8 cellular contexts compared by ENCODE assay signal in the genomic region with DNA sequence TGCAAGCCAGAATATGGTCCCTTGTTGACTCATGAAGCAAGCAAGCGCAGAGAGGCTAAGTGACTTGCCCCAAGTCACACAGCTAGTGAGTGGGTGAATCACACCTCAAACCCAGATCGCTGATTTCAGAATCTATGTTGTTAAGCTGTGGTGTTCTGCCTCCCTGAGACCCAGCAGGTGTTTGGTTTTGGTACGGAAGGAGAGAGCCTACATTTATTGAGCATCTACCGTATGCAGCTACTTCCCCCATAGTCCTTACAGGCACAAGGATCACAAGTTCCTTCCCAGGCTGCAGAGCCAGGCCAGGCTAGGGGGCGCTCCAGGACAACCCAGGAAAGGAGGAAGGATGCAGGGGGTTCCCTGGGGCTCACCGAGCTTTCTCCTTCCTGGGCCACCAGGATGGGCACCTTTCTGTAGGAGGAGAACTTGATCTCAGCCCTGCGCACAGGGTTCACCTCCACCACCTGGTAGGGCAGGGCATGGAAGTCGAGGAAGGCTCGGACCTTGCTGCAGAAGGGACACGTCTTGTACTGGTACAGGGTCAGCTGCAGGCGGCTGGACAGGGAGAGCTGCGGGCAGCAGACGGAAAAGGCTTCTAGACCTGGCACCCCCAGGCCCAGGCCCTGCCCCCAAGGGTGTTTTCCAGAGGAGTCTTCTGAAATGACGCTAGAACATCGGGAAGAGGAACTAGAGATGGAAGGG. TPM values are rescaled to one million over a fixed set of nuclear protein-coding genes. Genes with fewer than 3 reads are reported as not detected.
A peak's percentile ranks its signal among the peaks of the same experiment; 100 is the strongest.
DNase-seq lines count a peak whose midpoint lies in the region; ATAC-seq and TF ChIP-seq lines count a peak whose summit lies in the region.

No MANE protein-coding gene starts in this region.

- H3K36me3 Mint-ChIP-seq in natural killer cell treated with Interleukin-12 subunit alpha and Interleukin-12 subunit beta and Interleukin-15 and Interleukin-18, amount 100 ng/mL, for 72 hours = no peaks in the 10 kb centered on the region

- H3K9me3 Mint-ChIP-seq in natural killer cell treated with Interleukin-12 subunit alpha and Interleukin-12 subunit beta and Interleukin-15 and Interleukin-18, amount 100 ng/mL, for 72 hours = no peaks in the 10 kb centered on the region

- H3K4me3 ChIP-seq in WI38 (ENCODE audit: low read depth, low read length) = no peak overlapping the region

- TF ChIP-seq CTCF in WI38 (IDR thresholded peaks at IDR 0.05; ENCODE audit: low read depth, low read length) = peak; percentile 61

- H3K4me3 Mint-ChIP-seq in natural killer cell treated with Interleukin-12 subunit alpha and Interleukin-12 subunit beta and Interleukin-15 and Interleukin-18, amount 100 ng/mL, for 72 hours = peak overlapping the region; percentile 35

- H3K4me1 Mint-ChIP-seq in natural killer cell treated with Interleukin-12 subunit alpha and Interleukin-12 subunit beta and Interleukin-15 and Interleukin-18, amount 100 ng/mL, for 72 hours (ENCODE audit: low read depth in 2 of 2) = peaks cover 25 to 26% of the 10 kb centered on the region in 2 donors

- DNase-seq in Daoy (ENCODE audit: low read depth) (peak; percentile 80), LoVo (ENCODE audit: low spot score) (peak; percentile 35), erythroblast (lab: John Stamatoyannopoulos, UW) (peak; percentile 61 to 75), mucosa of gallbladder (ENCODE audit: low spot score) (no peak), DMS153 (lab: John Stamatoyannopoulos, UW) (no peak)
- no peak for DNase-seq in natural killer cell treated with Interleukin-12 subunit alpha and Interleukin-12 subunit beta and Interleukin-15 and Interleukin-18, amount 100 ng/mL, for 72 hours (ENCODE audit: low spot score)

- no peak for TF ChIP-seq POLR2A in erythroblast (IDR thresholded peaks at IDR 0.05; ENCODE audit: low read length)

- H3K27me3 Mint-ChIP-seq in natural killer cell treated with Interleukin-12 subunit alpha and Interleukin-12 subunit beta and Interleukin-15 and Interleukin-18, amount 100 ng/mL, for 72 hours = no peaks in the 10 kb centered on the region

- ATAC-seq in natural killer cell treated with Interleukin-12 subunit alpha and Interleukin-12 subunit beta and Interleukin-15 and Interleukin-18, amount 100 ng/mL, for 72 hours = no peak
- ATAC-seq in HG02840 (IDR thresholded peaks at IDR 0.05; ENCODE audit: low FRiP score, unreplicated experiment) = no peak

- peak overlapping the region in 1 of 2 donors; percentile 62 for H3K27ac Mint-ChIP-seq in natural killer cell treated with Interleukin-12 subunit alpha and Interleukin-12 subunit beta and Interleukin-15 and Interleukin-18, amount 100 ng/mL, for 72 hours

RNA-seq across cellular contexts. Expression of gene PTGES2, which starts 2.5 kb away (rescaled TPM):
- total RNA-seq in Daoy (2014; rRNA removed; shearing (Covaris generic)) = 109 and 136 TPM in 2 replicates
- 100 to 1,000 TPM in 1 of 2 donors, 10 to 100 TPM in 1; 56.8 to 110 TPM for total RNA-seq in natural killer cell treated with Interleukin-12 subunit alpha and Interleukin-12 subunit beta and Interleukin-15 and Interleukin-18, amount 100 ng/mL, for 72 hours
- 61.5 TPM for total RNA-seq in mucosa of gallbladder

RNA-seq across cellular contexts. Expression of gene LCN2, which starts 24.2 kb away (rescaled TPM):
- total RNA-seq in Daoy (2014; rRNA removed; shearing (Covaris generic)) = not detected in 2 replicates
- total RNA-seq in natural killer cell treated with Interleukin-12 subunit alpha and Interleukin-12 subunit beta and Interleukin-15 and Interleukin-18, amount 100 ng/mL, for 72 hours = not detected
- total RNA-seq in mucosa of gallbladder = 85.5 TPM

RNA-seq across cellular contexts. Expression of gene BBLN, which starts 35.0 kb away (rescaled TPM):
- total RNA-seq in Daoy (2014; rRNA removed; shearing (Covaris generic)) = 121 and 122 TPM in 2 replicates
- total RNA-seq in natural killer cell treated with Interleukin-12 subunit alpha and Interleukin-12 subunit beta and Interleukin-15 and Interleukin-18, amount 100 ng/mL, for 72 hours = 10 to 100 TPM; 58.1 to 60.4 TPM
- 75.4 TPM for total RNA-seq in mucosa of gallbladder

RNA-seq across cellular contexts. Expression of gene SLC25A25, which starts 57.0 kb away (rescaled TPM):
- total RNA-seq in Daoy (2014; rRNA removed; shearing (Covaris generic)) = 23.5 and 30.5 TPM in 2 replicates
- total RNA-seq in natural killer cell treated with Interleukin-12 subunit alpha and Interleukin-12 subunit beta and Interleukin-15 and Interleukin-18, amount 100 ng/mL, for 72 hours = 10 to 100 TPM; 15.0 to 23.2 TPM
- total RNA-seq in mucosa of gallbladder = 77.7 TPM

RNA-seq across cellular contexts. Expression of gene NAIF1, which starts 57.9 kb away (rescaled TPM):
- 19.4 and 25.5 TPM in 2 replicates for total RNA-seq in Daoy (2014; rRNA removed; shearing (Covaris generic))
- total RNA-seq in natural killer cell treated with Interleukin-12 subunit alpha and Interleukin-12 subunit beta and Interleukin-15 and Interleukin-18, amount 100 ng/mL, for 72 hours = 10 to 100 TPM; 15.7 to 16.4 TPM
- total RNA-seq in mucosa of gallbladder = 12.0 TPM

Comparison
In these comparisons a context has a peak if more than half of its experiments do, and no peak if none do; other contexts are left out.
1. DNase-seq: peak in Daoy (single experiment), LoVo (single experiment) and erythroblast (2 of 2); none in natural killer cell treated with Interleukin-12 subunit alpha and Interleukin-12 subunit beta and Interleukin-15 and Interleukin-18, amount 100 ng/mL, for 72 hours (single experiment), mucosa of gallbladder (single experiment) and DMS153 (single experiment).
2. RNA of gene LCN2, which starts 24.2 kb away (total RNA-seq): 85.5 TPM in mucosa of gallbladder (single experiment); not detected in Daoy and not detected in natural killer cell treated with Interleukin-12 subunit alpha and Interleukin-12 subunit beta and Interleukin-15 and Interleukin-18, amount 100 ng/mL, for 72 hours; every median in the first group is over 10 times any median in the second.